ENCODE assay signal across 1 cellular context in the genomic region with DNA sequence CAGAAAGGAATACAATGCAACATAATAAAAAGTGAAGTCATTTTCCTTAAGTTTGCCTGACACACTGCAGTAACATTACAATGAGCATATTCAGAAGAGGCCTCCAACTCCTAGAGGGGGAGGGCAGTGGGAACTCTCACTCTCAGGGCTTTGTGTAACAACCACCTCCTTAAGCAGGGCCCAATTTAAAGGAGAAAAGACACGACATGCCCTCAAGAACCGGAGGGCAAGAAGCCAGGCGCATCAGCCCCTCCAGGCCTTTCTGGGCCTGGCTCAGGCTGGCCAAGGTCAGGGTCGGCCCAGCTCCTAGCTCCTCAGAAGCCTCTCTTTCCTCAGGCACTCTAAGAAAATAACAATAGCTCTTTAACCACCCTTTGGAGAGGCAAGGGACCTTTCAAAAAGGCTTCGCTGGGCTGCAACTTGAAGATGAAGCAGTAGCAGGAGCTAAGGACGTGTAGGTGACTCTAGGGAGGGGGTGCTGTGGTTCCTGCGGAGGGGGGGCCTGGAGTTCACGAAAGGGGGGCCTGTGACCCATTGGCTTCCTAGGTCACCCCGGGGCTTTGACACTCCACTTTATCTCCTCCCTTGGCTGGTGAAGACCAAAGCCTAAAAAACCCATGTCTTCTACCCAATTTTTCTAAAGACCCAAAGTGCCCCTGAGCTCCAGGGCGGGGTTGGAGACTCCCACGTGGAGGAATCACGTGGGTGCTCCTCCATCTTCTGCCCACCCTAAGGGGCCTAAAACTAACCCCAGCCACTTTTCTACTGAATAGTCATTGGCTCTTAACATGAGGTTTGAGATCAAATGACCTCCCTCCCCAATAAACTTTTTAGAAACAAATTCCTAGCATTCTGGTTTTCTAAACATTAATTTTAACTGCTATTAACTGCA.
TF ChIP-seq lines count a peak whose summit lies in the region.

No MANE protein-coding gene starts in this region.

TF ChIP-seq in H1, 55 proteins besides CTCF, POLR2A, EP300 and RAD21 (continued from another document):
- no peak for TF ChIP-seq RNF2 (IDR thresholded peaks at IDR 0.05; ENCODE audit: borderline replicate concordance, low read depth, low read length, missing control alignments, poor library complexity, severe bottlenecking)
- no peak for TF ChIP-seq SIX5 (IDR thresholded peaks at IDR 0.05; ENCODE audit: low read depth, low read length)
- no peak for TF ChIP-seq CBX8 (IDR thresholded peaks at IDR 0.05; ENCODE audit: borderline replicate concordance, low read depth, low read length)
- TF ChIP-seq, protein P1, sequence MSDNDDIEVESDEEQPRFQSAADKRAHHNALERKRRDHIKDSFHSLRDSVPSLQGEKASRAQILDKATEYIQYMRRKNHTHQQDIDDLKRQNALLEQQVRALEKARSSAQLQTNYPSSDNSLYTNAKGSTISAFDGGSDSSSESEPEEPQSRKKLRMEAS (IDR thresholded peaks at IDR 0.05): no peak
- no peak for TF ChIP-seq SIN3A (conservative IDR thresholded peaks at IDR 0.05 in 1 of 2, IDR thresholded peaks at IDR 0.05 in 1 of 2; ENCODE audit: low read depth in 1 of 2, low read length in 2 of 2)
- no peak for TF ChIP-seq HDAC2 (IDR thresholded peaks at IDR 0.05; ENCODE audit: borderline replicate concordance in 1 of 2, low read depth in 2 of 2, low read length in 2 of 2)
- TF ChIP-seq TCF12 (IDR thresholded peaks at IDR 0.05; ENCODE audit: low read depth, low read length): no peak
- no peak for TF ChIP-seq RFX5 (IDR thresholded peaks at IDR 0.05; ENCODE audit: borderline replicate concordance, low read depth, low read length)
- TF ChIP-seq SP2 (IDR thresholded peaks at IDR 0.05; ENCODE audit: low read length): no peak
- no peak for TF ChIP-seq JUND (IDR thresholded peaks at IDR 0.05; ENCODE audit: low read length)
- TF ChIP-seq TAF7 (optimal IDR thresholded peaks at IDR 0.05; ENCODE audit: borderline replicate concordance, low read depth, low read length): no peak
- no peak for TF ChIP-seq KDM4A (IDR thresholded peaks at IDR 0.05; ENCODE audit: low read depth, low read length, severe bottlenecking)
- no peak for TF ChIP-seq CHD1 (IDR thresholded peaks at IDR 0.05; ENCODE audit: low read depth, low read length)
- no peak for TF ChIP-seq BCL11A (IDR thresholded peaks at IDR 0.05; ENCODE audit: low read depth in 2 of 2, low read length in 2 of 2)
- TF ChIP-seq MAFK (IDR thresholded peaks at IDR 0.05; ENCODE audit: low read depth, low read length): no peak
- TF ChIP-seq ASH2L (IDR thresholded peaks at IDR 0.05; ENCODE audit: low read length): no peak
- TF ChIP-seq CHD2 (IDR thresholded peaks at IDR 0.05; ENCODE audit: low read length): no peak
- TF ChIP-seq GABPA (IDR thresholded peaks at IDR 0.05; ENCODE audit: borderline replicate concordance, insufficient read depth, low read length): no peak
- TF ChIP-seq, protein P2, sequence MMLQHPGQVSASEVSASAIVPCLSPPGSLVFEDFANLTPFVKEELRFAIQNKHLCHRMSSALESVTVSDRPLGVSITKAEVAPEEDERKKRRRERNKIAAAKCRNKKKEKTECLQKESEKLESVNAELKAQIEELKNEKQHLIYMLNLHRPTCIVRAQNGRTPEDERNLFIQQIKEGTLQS (IDR thresholded peaks at IDR 0.05; ENCODE audit: insufficient read depth, low read depth, low read length): no peak
TF ChIP-seq in H1: peak in this region for 0.
